In genomic region chr6:111710911-111711310, GRCh38 we compare ENCODE assay signal across 13 cellular contexts.
DNase-seq lines count a peak whose midpoint lies in the region; ATAC-seq and TF ChIP-seq lines count a peak whose summit lies in the region.
"Had no signal": no experiment of that assay in that cellular context is flagged by ENCODE, and none has a peak within 500 bp of the region (broad histone marks: within the 10 kb centered on the region; RNA-seq: fewer than 3 reads in every experiment).

No MANE protein-coding gene starts in this region.

- no peaks in the 10 kb centered on the region for H3K9me3 ChIP-seq in T-helper 17 cell (ENCODE audit: control insufficient read depth, low read length, poor library complexity, severe bottlenecking)
- no peaks in the 10 kb centered on the region for H3K9me3 ChIP-seq in gastrocnemius medialis
- H3K9me3 ChIP-seq: neutrophil had no signal

- H3K4me1 ChIP-seq in gastrocnemius medialis, result peaks cover 28 to 31% of the 10 kb centered on the region in 2 donors

- no peak for TF ChIP-seq POLR2A in gastrocnemius medialis (IDR thresholded peaks at IDR 0.05)

- H3K4me3 ChIP-seq in gastrocnemius medialis, result no peak overlapping the region
- H3K4me3 ChIP-seq: cardiac muscle cell, GM12878 had no signal

- ATAC-seq in T-helper 17 cell (no peak), left cardiac atrium (peak; percentile 15 to 20), gastrocnemius medialis (no peak), HG03095 (IDR thresholded peaks at IDR 0.05; ENCODE audit: unreplicated experiment) (no peak)

- peaks cover 36% of the 10 kb centered on the region for H3K4me1 Mint-ChIP-seq in T-helper 17 cell

- TF ChIP-seq CTCF in gastrocnemius medialis (IDR thresholded peaks at IDR 0.05 in 4 of 5, conservative IDR thresholded peaks at IDR 0.05 in 1 of 5), result no peak

- in situ Hi-C loops in gastrocnemius medialis (cut with MboI; ENCODE audit: low sequenced_read_pairs in 4 of 4), result loop anchor here in 1 of 4 donors (5.0 kb wide), 1 partner anchor 286 kb away; no protein-coding TSS in a partner anchor

- no peaks in the 10 kb centered on the region for H3K27me3 Mint-ChIP-seq in T-helper 17 cell

- no peaks in the 10 kb centered on the region for H3K36me3 ChIP-seq in gastrocnemius medialis
- H3K36me3 ChIP-seq: cardiac muscle cell, neutrophil had no signal

- no peaks in the 10 kb centered on the region for H3K36me3 Mint-ChIP-seq in T-helper 17 cell (ENCODE audit: low read depth)

- no peaks in the 10 kb centered on the region for H3K27me3 ChIP-seq in gastrocnemius medialis
- H3K27me3 ChIP-seq: cardiac muscle cell, neutrophil had no signal

- intact Hi-C loops in left cardiac atrium (cut with DNase I) (loop anchor here (1.0 to 10.0 kb wide), 5 partner anchors 74 to 332 kb away; partner anchors contain the start of gene FYN (in 2 of the 2)), gastrocnemius medialis (cut with DNase I; ENCODE audit: low total_unique reads) (loop anchor here (1.0 kb wide), 3 partner anchors 162 to 332 kb away; partner anchors contain the start of gene FYN)

- H3K27ac Mint-ChIP-seq in T-helper 17 cell, result peak overlapping the region; percentile 98

- H3K4me3 Mint-ChIP-seq in T-helper 17 cell, result no peak overlapping the region

- peak; percentile 49 for DNase-seq in NCI-H1105 treated with DMSO at 0.1 percent for 48 hours (lab: John Stamatoyannopoulos, UW)
- no peak for DNase-seq in NCI-H1105 (lab: John Stamatoyannopoulos, UW)
- DNase-seq in T-helper 17 cell, result no peak
- no peak for DNase-seq in left cardiac atrium
- no peak for DNase-seq in gastrocnemius medialis
- DNase-seq in NCI-H1092 (lab: John Stamatoyannopoulos, UW), result no peak
- no peak for DNase-seq in DMS53 treated with DMSO at 0.1 percent for 48 hours (lab: John Stamatoyannopoulos, UW; ENCODE audit: unreplicated experiment)
- DNase-seq: islet precursor cell; stimulated activated CD4-positive, alpha-beta T cell treated with anti-CD3 and anti-CD28 coated beads, Interleukin-1b, Interleukin-23, amount 100 ng/mL, for 48 hours had no signal

- H3K27ac ChIP-seq in gastrocnemius medialis, result peak overlapping the region; percentile 57 to 70 (median 64)
- H3K27ac ChIP-seq: cardiac muscle cell, neutrophil had no signal

Comparison
In these comparisons a context has a peak if more than half of its experiments do, and no peak if none do; other contexts are left out.
1. ATAC-seq: peak in left cardiac atrium (2 of 2); none in T-helper 17 cell (single experiment), gastrocnemius medialis (0 of 2) and HG03095 (single experiment).